Comparison of ENCODE assay signal across 27 cellular contexts in genomic region chr12:67986632-67987031, GRCh38. TPM values are rescaled to one million over a fixed set of nuclear protein-coding genes. Genes with fewer than 3 reads are reported as not detected.
"Had no signal": no experiment of that assay in that cellular context is flagged by ENCODE, and none has a peak within 500 bp of the region (broad histone marks: within the 10 kb centered on the region; RNA-seq: fewer than 3 reads in every experiment).

No MANE protein-coding gene starts in this region.

- H3K9me3 Mint-ChIP-seq: immature natural killer cell; natural killer cell treated with Interleukin-12 subunit alpha and Interleukin-12 subunit beta and Interleukin-15 and Interleukin-18, amount 100 ng/mL, for 72 hours had no signal

- DNase-seq: cortex of kidney; dorsolateral prefrontal cortex; effector CD4-positive, alpha-beta T cell; hypothalamus; immature natural killer cell; left ventricle myocardium superior; lower lobe of right lung; naive B cell; right lobe of liver; small intestine; stimulated activated CD4-positive, alpha-beta T cell treated with anti-CD3 and anti-CD28 coated beads, Interleukin-12 subunit alpha, Interleukin-12 subunit beta, amount 100 ng/mL, for 4 hours; stimulated activated CD4-positive, alpha-beta T cell treated with anti-CD3 and anti-CD28 coated beads, Interleukin-1b, Interleukin-23, amount 100 ng/mL, for 48 hours; stimulated activated CD4-positive, alpha-beta T cell treated with anti-CD3 and anti-CD28 coated beads, Interleukin-4, amount 100 ng/mL, for 1 hour; stimulated activated CD8-positive, alpha-beta memory T cell treated with anti-CD3 and anti-CD28 coated beads, Interleukin-4, amount 100 ng/mL, for 48 hours; stimulated activated naive CD4-positive, alpha-beta T cell; stomach; thyroid gland; trophoblast cell had no signal

- H3K27me3 ChIP-seq: neutrophil, right lobe of liver, stomach, thyroid gland, vagina had no signal

- H3K9me3 ChIP-seq: lower lobe of right lung, neutrophil, right lobe of liver, stomach, thyroid gland, vagina had no signal

- H3K9ac ChIP-seq: parathyroid adenoma had no signal

- ATAC-seq: esophagus mucosa; left ventricle myocardium superior; lower lobe of right lung; natural killer cell treated with Interleukin-12 subunit alpha and Interleukin-12 subunit beta and Interleukin-15 and Interleukin-18, amount 100 ng/mL, for 72 hours; right lobe of liver had no signal

- H3K36me3 ChIP-seq: lower lobe of right lung, neutrophil, right lobe of liver, stomach, thyroid gland, vagina had no signal

- H3K4me3 ChIP-seq: dorsolateral prefrontal cortex, lower lobe of right lung, right lobe of liver, stomach, thyroid gland, vagina had no signal

- H2AFZ ChIP-seq: parathyroid adenoma had no signal

- H3K79me2 ChIP-seq: parathyroid adenoma had no signal

- H3K27me3 Mint-ChIP-seq: naive B cell, progenitor cell of endocrine pancreas had no signal

- H3K4me3 Mint-ChIP-seq: immature natural killer cell; natural killer cell treated with Interleukin-12 subunit alpha and Interleukin-12 subunit beta and Interleukin-15 and Interleukin-18, amount 100 ng/mL, for 72 hours; neural crest cell had no signal

- H3K27ac ChIP-seq: dorsolateral prefrontal cortex, epithelial cell of prostate, lower lobe of right lung, neutrophil, parathyroid adenoma, right lobe of liver, stomach, thyroid gland, vagina had no signal

- H3K4me1 ChIP-seq: lower lobe of right lung, parathyroid adenoma, right lobe of liver, stomach, thyroid gland, vagina had no signal

- H3K27ac Mint-ChIP-seq: progenitor cell of endocrine pancreas had no signal

RNA-seq across cellular contexts. Expression of gene IFNG-AS1, which starts 2.6 kb away (rescaled TPM):
- polyA plus RNA-seq: keratinocyte, small intestine, stomach had no signal
